Comparison of ENCODE assay signal across 18 cellular contexts in genomic region chr3:158679547-158680000, GRCh38. TPM values are rescaled to one million over a fixed set of nuclear protein-coding genes. Genes with fewer than 3 reads are reported as not detected.
DNase-seq lines count a peak whose midpoint lies in the region; ATAC-seq, FAIRE-seq and TF ChIP-seq lines count a peak whose summit lies in the region.
"Had no signal": no experiment of that assay in that cellular context is flagged by ENCODE, and none has a peak within 500 bp of the region (broad histone marks: within the 10 kb centered on the region; RNA-seq: fewer than 3 reads in every experiment).

No MANE protein-coding gene starts in this region.

- H3K4me3 ChIP-seq in smooth muscle cell, result no peak overlapping the region
- H3K4me3 ChIP-seq: esophagus muscularis mucosa, mucosa of descending colon, sigmoid colon had no signal

- H3F3A ChIP-seq in smooth muscle cell (ENCODE audit: low read depth), result no peaks in the 10 kb centered on the region

- peak; percentile 65 for FAIRE-seq in H54 (lab: Jason Lieb, UNC)

- H3K4me2 ChIP-seq in smooth muscle cell, result peak overlapping the region; percentile 25
- H3K4me2 ChIP-seq: KMS-11 had no signal

- no peaks in the 10 kb centered on the region for H3K4me1 ChIP-seq in smooth muscle cell (ENCODE audit: low read depth)
- H3K4me1 ChIP-seq: esophagus muscularis mucosa, sigmoid colon had no signal

- H3K27ac ChIP-seq in smooth muscle cell (ENCODE audit: low read depth), result no peak overlapping the region
- H3K27ac ChIP-seq: C4-2B, esophagus muscularis mucosa, KMS-11, sigmoid colon had no signal

- no peak overlapping the region for H2AFZ ChIP-seq in smooth muscle cell (ENCODE audit: low read depth)

- TF ChIP-seq CTCF in smooth muscle cell (IDR thresholded peaks at IDR 0.05; ENCODE audit: borderline replicate concordance, insufficient read depth, poor library complexity, severe bottlenecking), result no peak

- no peak for DNase-seq in H54 (ENCODE audit: insufficient read length, low spot score)
- DNase-seq in erythroblast (lab: John Stamatoyannopoulos, UW), result peak; percentile 87 to 96
- DNase-seq in smooth muscle cell (lab: John Stamatoyannopoulos, UW; ENCODE audit: unreplicated experiment), result no peak
- no peak for DNase-seq in NCI-H510A treated with DMSO at 0.1 percent for 48 hours (lab: John Stamatoyannopoulos, UW)
- no peak for DNase-seq in activated gamma-delta T cell treated with Interleukin-2 at 50 U/mL for 16 hours
- DNase-seq in inferior parietal cortex (ENCODE audit: extremely low spot score), result no peak
- DNase-seq: activated effector memory CD4-positive, alpha-beta T cell treated with Interleukin-2 at 50 U/mL for 16 hours; aorta; cortex of kidney; mucosa of descending colon; NCI-H1105; sigmoid colon; T-helper 1 cell had no signal

- no peak overlapping the region for H3K9ac ChIP-seq in smooth muscle cell (ENCODE audit: low read depth)
- H3K9ac ChIP-seq: KMS-11 had no signal

- no peak for TF ChIP-seq POLR2A in H54 (IDR thresholded peaks at IDR 0.05; ENCODE audit: low read depth, low read length)
- peak; percentile 68 for TF ChIP-seq POLR2A in erythroblast (IDR thresholded peaks at IDR 0.05; ENCODE audit: low read length)

- H3K9me3 ChIP-seq in smooth muscle cell (replicated peaks; ENCODE audit: low read depth), result no peaks in the 10 kb centered on the region
- H3K9me3 ChIP-seq: esophagus muscularis mucosa, mucosa of descending colon, sigmoid colon had no signal

- no peaks in the 10 kb centered on the region for H3K27me3 ChIP-seq in smooth muscle cell (ENCODE audit: low read depth)
- H3K27me3 ChIP-seq: esophagus muscularis mucosa, sigmoid colon had no signal

- 0% methylated on average over 1 of the region's 1 CpG for WGBS in smooth muscle cell (ENCODE audit: low lambda C conversion rate)

- no peaks in the 10 kb centered on the region for H3K79me2 ChIP-seq in smooth muscle cell (ENCODE audit: low read depth)

- no peaks in the 10 kb centered on the region for H4K20me1 ChIP-seq in smooth muscle cell (ENCODE audit: low read depth)

- H3K36me3 ChIP-seq in smooth muscle cell (ENCODE audit: low read depth), result no peaks in the 10 kb centered on the region

- ATAC-seq in SK-N-SH treated with all-trans-retinoic acid at 6 μM for 48 hours, result peak; percentile 76
- ATAC-seq: left lobe of liver, mucosa of descending colon had no signal

TF ChIP-seq in SK-N-SH treated with all-trans-retinoic acid at 6 μM for 48 hours, 23 proteins besides CTCF, POLR2A, EP300 and RAD21:
- TF ChIP-seq ZFP30 (CRISPR knock-in tag; IDR thresholded peaks at IDR 0.05) (no peak), OSR1 (CRISPR knock-in tag; IDR thresholded peaks at IDR 0.05) (no peak), GLIS3 (CRISPR knock-in tag; IDR thresholded peaks at IDR 0.05) (no peak), BACH2 (CRISPR knock-in tag; IDR thresholded peaks at IDR 0.05; ENCODE audit: borderline replicate concordance) (no peak), ZFP3 (CRISPR knock-in tag; IDR thresholded peaks at IDR 0.05) (no peak), TOX (CRISPR knock-in tag; IDR thresholded peaks at IDR 0.05; ENCODE audit: borderline replicate concordance) (no peak), CREB5 (CRISPR knock-in tag; IDR thresholded peaks at IDR 0.05; ENCODE audit: low read depth) (no peak), ZNF70 (CRISPR knock-in tag; IDR thresholded peaks at IDR 0.05) (no peak), ISL1 (CRISPR knock-in tag; IDR thresholded peaks at IDR 0.05) (0 out of 2 replicates have a peak, but pooled peaks have one; percentile 20)

RNA-seq across cellular contexts. Expression of gene LXN, which starts 7.1 kb away (rescaled TPM):
- 28.4 and 34.2 TPM in 2 replicates for total RNA-seq in smooth muscle cell
- polyA plus RNA-seq in smooth muscle cell, result 23.2 and 30.4 TPM in 2 replicates

RNA-seq across cellular contexts. Expression of gene GFM1, which starts 35.2 kb away (rescaled TPM):
- 34.9 and 40.8 TPM in 2 replicates for total RNA-seq in smooth muscle cell
- polyA plus RNA-seq in smooth muscle cell, result 19.4 and 20.4 TPM in 2 replicates

RNA-seq across cellular contexts. Expression of gene RARRES1, which starts 52.7 kb away (rescaled TPM):
- total RNA-seq in smooth muscle cell, result 9.8 and 15.3 TPM in 2 replicates
- 6.6 and 10.2 TPM in 2 replicates for polyA plus RNA-seq in smooth muscle cell

Comparison
In these comparisons a context has a peak if more than half of its experiments do, and no peak if none do; other contexts are left out.
1. DNase-seq: peak in erythroblast (2 of 2); none in H54 (single experiment), smooth muscle cell (single experiment), NCI-H510A treated with DMSO at 0.1 percent for 48 hours (single experiment), activated gamma-delta T cell treated with Interleukin-2 at 50 U/mL for 16 hours (single experiment) and inferior parietal cortex (single experiment).